Comparison of ENCODE assay signal across 1 cellular context in genomic region chr1:48435312-48436002, GRCh38. TPM values are rescaled to one million over a fixed set of nuclear protein-coding genes. Genes with fewer than 3 reads are reported as not detected.
"Had no signal": no experiment of that assay in that cellular context is flagged by ENCODE, and none has a peak within 500 bp of the region (broad histone marks: within the 10 kb centered on the region; RNA-seq: fewer than 3 reads in every experiment).

No MANE protein-coding gene starts in this region.

RNA-seq across cellular contexts. Expression of gene SPATA6, which starts 36.5 kb away (rescaled TPM):
- total RNA-seq: SJSA1 had no signal
